ENCODE assay signal across 8 cellular contexts in genomic region chr3:133662256-133662773, GRCh38. TPM values are rescaled to one million over a fixed set of nuclear protein-coding genes. Genes with fewer than 3 reads are reported as not detected.
DNase-seq lines count a peak whose midpoint lies in the region; ATAC-seq and TF ChIP-seq lines count a peak whose summit lies in the region.

No MANE protein-coding gene starts in this region.

- H3K4me1 ChIP-seq in HUES6 (ENCODE audit: control insufficient read depth, insufficient read depth, low read length) (peaks cover 3% of the 10 kb centered on the region), SJCRH30 (0 out of 2 replicates have a peak, but pooled peaks cover 5% of the 10 kb centered on the region), lower lobe of right lung (peaks cover 27% of the 10 kb centered on the region), subcutaneous abdominal adipose tissue (ENCODE audit: control insufficient read depth in 5 of 5, insufficient read depth in 5 of 5, low read length in 5 of 5) (peaks cover 0 to 26% (median 22%) of the 10 kb centered on the region in 5 donors)

- peak overlapping the region; percentile 91 for H3K27ac Mint-ChIP-seq in dendritic cell treated with granulocyte-macrophage colony-stimulating factor and Interleukin-4, amounts not matched to agents 40 ng/mL and 50 ng/mL, for 4 days

- H3K36me3 Mint-ChIP-seq in dendritic cell treated with granulocyte-macrophage colony-stimulating factor and Interleukin-4, amounts not matched to agents 40 ng/mL and 50 ng/mL, for 4 days (ENCODE audit: low read depth), result peaks cover 39% of the 10 kb centered on the region

- peak overlapping the region; percentile 88 for H3K4me3 Mint-ChIP-seq in dendritic cell treated with granulocyte-macrophage colony-stimulating factor and Interleukin-4, amounts not matched to agents 40 ng/mL and 50 ng/mL, for 4 days

- peaks cover 31% of the 10 kb centered on the region for H3K4me1 Mint-ChIP-seq in dendritic cell treated with granulocyte-macrophage colony-stimulating factor and Interleukin-4, amounts not matched to agents 40 ng/mL and 50 ng/mL, for 4 days (ENCODE audit: low read depth)

- H3K9ac ChIP-seq in HUES6 (ENCODE audit: low read length), result peak overlapping the region; percentile 98
- H3K9ac ChIP-seq in subcutaneous abdominal adipose tissue (ENCODE audit: low read length in 5 of 5), result peak overlapping the region; percentile 73 to 96 (median 94)

- no peaks in the 10 kb centered on the region for H3K27me3 ChIP-seq in HUES6 (ENCODE audit: control insufficient read depth, insufficient read depth, low read length)
- H3K27me3 ChIP-seq in SJCRH30, result no peaks in the 10 kb centered on the region
- no peaks in the 10 kb centered on the region for H3K27me3 ChIP-seq in lower lobe of right lung (ENCODE audit: low read depth)
- H3K27me3 ChIP-seq in subcutaneous abdominal adipose tissue (ENCODE audit: control insufficient read depth in 5 of 5, insufficient read depth in 4 of 5, low read length in 5 of 5), result no peaks in the 10 kb centered on the region

- peak; percentile 40 for ATAC-seq in GM21390 (IDR thresholded peaks at IDR 0.05; ENCODE audit: unreplicated experiment)
- ATAC-seq in lower lobe of right lung, result peak; percentile 58 to 68

- H3K9me3 ChIP-seq in HUES6 (ENCODE audit: control insufficient read depth, insufficient read depth, low read depth, low read length), result no peaks in the 10 kb centered on the region
- H3K9me3 ChIP-seq in SJCRH30 (replicated peaks), result no peaks in the 10 kb centered on the region
- H3K9me3 ChIP-seq in lower lobe of right lung, result no peaks in the 10 kb centered on the region
- H3K9me3 ChIP-seq in subcutaneous abdominal adipose tissue (ENCODE audit: control insufficient read depth in 5 of 5, low read length in 5 of 5), result no peaks in the 10 kb centered on the region

- H3K27ac ChIP-seq in HUES6 (ENCODE audit: low read depth, low read length) (peak overlapping the region; percentile 91; the same call in 1 of the 2 replicates), SJCRH30 (peak overlapping the region; percentile 88), lower lobe of right lung (peak overlapping the region; percentile 84), subcutaneous abdominal adipose tissue (ENCODE audit: low read depth, low read length) (peak overlapping the region; percentile 66)

- intact Hi-C loops in dendritic cell treated with granulocyte-macrophage colony-stimulating factor and Interleukin-4, amounts not matched to agents 40 ng/mL and 50 ng/mL, for 4 days (cut with micrococcal nuclease), result loop anchor here (5.0 kb wide), 3 partner anchors 145 to 935 kb away; partner anchors contain the start of gene SRPRB
- intact Hi-C loops in lower lobe of right lung (cut with DNase I), result no loop called here

- no peaks in the 10 kb centered on the region for H3K27me3 Mint-ChIP-seq in dendritic cell treated with granulocyte-macrophage colony-stimulating factor and Interleukin-4, amounts not matched to agents 40 ng/mL and 50 ng/mL, for 4 days

- no peak for TF ChIP-seq CTCF in lower lobe of right lung (IDR thresholded peaks at IDR 0.05)

- H3K9me3 Mint-ChIP-seq in dendritic cell treated with granulocyte-macrophage colony-stimulating factor and Interleukin-4, amounts not matched to agents 40 ng/mL and 50 ng/mL, for 4 days, result no peaks in the 10 kb centered on the region

- H3K36me3 ChIP-seq in HUES6 (ENCODE audit: control insufficient read depth, insufficient read depth, low read length) (peaks cover 18% of the 10 kb centered on the region), SJCRH30 (peaks cover 24% of the 10 kb centered on the region), lower lobe of right lung (peaks cover 18% of the 10 kb centered on the region), subcutaneous abdominal adipose tissue (ENCODE audit: control insufficient read depth in 5 of 5, insufficient read depth in 5 of 5, low read length in 5 of 5) (peaks cover 4 to 18% (median 7%) of the 10 kb centered on the region in 5 donors)

- H3K4me3 ChIP-seq in HUES6 (ENCODE audit: low read depth, low read length) (peak overlapping the region; percentile 80), SJCRH30 (peak overlapping the region; percentile 86), lower lobe of right lung (peak overlapping the region; percentile 85), subcutaneous abdominal adipose tissue (ENCODE audit: low read depth in 1 of 5, low read length in 5 of 5) (peak overlapping the region; percentile 82 to 95 (median 89))

- DNase-seq in EL (peak; percentile 54), SJCRH30 (peak; percentile 30 to 59), lower lobe of right lung (no peak), OCI-M2 (lab: John Stamatoyannopoulos, UW; ENCODE audit: unreplicated experiment) (no peak)

RNA-seq across cellular contexts. Expression of gene TOPBP1, which starts 0.6 kb away (rescaled TPM):
- total RNA-seq in SJCRH30 (2014; rRNA removed; shearing (Covaris generic)), result 104 and 111 TPM in 2 replicates
- total RNA-seq in lower lobe of right lung, result 18.2 TPM

Comparison
In these comparisons a context has a peak if more than half of its experiments do, and no peak if none do; other contexts are left out.
1. DNase-seq: peak in EL (single experiment) and SJCRH30 (2 of 2); none in lower lobe of right lung (single experiment) and OCI-M2 (single experiment).
2. Peak in every context shown above with its lines, with median percentiles within 50 percentile points of each other: H3K27ac ChIP-seq and H3K4me3 ChIP-seq.